In the genomic region with DNA sequence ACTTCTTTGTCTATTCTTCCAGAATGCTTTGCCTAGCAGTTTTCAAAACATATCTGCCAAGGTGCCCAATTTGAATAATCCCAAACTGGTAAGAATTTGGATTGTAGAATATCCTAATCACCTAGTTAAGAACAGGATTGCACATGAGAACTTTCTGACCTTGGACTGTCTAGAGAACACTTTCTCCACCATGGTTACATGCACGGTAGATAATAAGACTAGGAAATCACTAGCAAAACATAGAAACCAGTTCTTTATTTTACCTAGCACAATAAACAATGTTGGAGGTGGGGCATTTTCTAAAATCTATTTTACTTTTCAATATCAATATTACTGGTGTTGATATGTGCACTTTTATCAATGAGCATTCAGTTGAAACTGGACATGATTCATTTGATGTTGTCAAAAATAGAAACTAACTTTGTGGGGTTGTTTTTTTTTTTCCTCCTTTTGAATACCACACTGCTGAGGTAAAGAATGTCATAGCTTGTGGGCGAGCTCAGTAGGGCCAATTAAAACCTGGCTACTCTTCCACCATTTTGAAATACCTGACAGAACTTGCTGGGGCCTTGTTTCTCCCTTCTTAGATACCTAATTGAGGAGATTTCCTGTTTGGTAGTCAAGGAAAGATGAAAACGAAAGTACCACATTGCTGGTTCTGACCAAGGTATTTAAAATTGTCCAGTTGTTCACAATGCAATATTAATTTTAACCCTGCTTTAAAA, we compare ENCODE assay signal across 1 cellular context.
TF ChIP-seq lines count a peak whose summit lies in the region.

No MANE protein-coding gene starts in this region.

TF ChIP-seq in GM12878, 131 proteins besides CTCF, POLR2A, EP300 and RAD21:
- no peak for TF ChIP-seq ZNF274 (IDR thresholded peaks at IDR 0.05; ENCODE audit: insufficient read depth, insufficient read length)
- no peak for TF ChIP-seq HDAC6 (IDR thresholded peaks at IDR 0.05; ENCODE audit: unreplicated experiment)
- TF ChIP-seq, protein P1, sequence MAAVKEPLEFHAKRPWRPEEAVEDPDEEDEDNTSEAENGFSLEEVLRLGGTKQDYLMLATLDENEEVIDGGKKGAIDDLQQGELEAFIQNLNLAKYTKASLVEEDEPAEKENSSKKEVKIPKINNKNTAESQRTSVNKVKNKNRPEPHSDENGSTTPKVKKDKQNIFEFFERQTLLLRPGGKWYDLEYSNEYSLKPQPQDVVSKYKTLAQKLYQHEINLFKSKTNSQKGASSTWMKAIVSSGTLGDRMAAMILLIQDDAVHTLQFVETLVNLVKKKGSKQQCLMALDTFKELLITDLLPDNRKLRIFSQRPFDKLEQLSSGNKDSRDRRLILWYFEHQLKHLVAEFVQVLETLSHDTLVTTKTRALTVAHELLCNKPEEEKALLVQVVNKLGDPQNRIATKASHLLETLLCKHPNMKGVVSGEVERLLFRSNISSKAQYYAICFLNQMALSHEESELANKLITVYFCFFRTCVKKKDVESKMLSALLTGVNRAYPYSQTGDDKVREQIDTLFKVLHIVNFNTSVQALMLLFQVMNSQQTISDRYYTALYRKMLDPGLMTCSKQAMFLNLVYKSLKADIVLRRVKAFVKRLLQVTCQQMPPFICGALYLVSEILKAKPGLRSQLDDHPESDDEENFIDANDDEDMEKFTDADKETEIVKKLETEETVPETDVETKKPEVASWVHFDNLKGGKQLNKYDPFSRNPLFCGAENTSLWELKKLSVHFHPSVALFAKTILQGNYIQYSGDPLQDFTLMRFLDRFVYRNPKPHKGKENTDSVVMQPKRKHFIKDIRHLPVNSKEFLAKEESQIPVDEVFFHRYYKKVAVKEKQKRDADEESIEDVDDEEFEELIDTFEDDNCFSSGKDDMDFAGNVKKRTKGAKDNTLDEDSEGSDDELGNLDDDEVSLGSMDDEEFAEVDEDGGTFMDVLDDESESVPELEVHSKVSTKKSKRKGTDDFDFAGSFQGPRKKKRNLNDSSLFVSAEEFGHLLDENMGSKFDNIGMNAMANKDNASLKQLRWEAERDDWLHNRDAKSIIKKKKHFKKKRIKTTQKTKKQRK (IDR thresholded peaks at IDR 0.05; ENCODE audit: low read depth, low read length), result no peak
- peak; percentile 33 for TF ChIP-seq MEF2B (IDR thresholded peaks at IDR 0.05; ENCODE audit: partially characterized antibody, poor library complexity, severe bottlenecking)
- no peak for TF ChIP-seq CBFB (IDR thresholded peaks at IDR 0.05; ENCODE audit: low read depth)
- 0 out of 2 replicates have a peak, but pooled peaks have one; percentile 42 for TF ChIP-seq MEF2A (IDR thresholded peaks at IDR 0.05; ENCODE audit: insufficient read depth, low read depth, low read length)
- no peak for TF ChIP-seq SPI1 (IDR thresholded peaks at IDR 0.05; ENCODE audit: borderline replicate concordance, insufficient read depth, low read depth, low read length)
- no peak for TF ChIP-seq BACH1 (IDR thresholded peaks at IDR 0.05; ENCODE audit: borderline replicate concordance)
- no peak for TF ChIP-seq STAT1 (conservative IDR thresholded peaks at IDR 0.05)
- no peak for TF ChIP-seq MAX (IDR thresholded peaks at IDR 0.05; ENCODE audit: low read depth, low read length)
- TF ChIP-seq TAF1 (IDR thresholded peaks at IDR 0.05; ENCODE audit: borderline replicate concordance, low read depth, low read length), result no peak
- no peak for TF ChIP-seq TBL1XR1 (IDR thresholded peaks at IDR 0.05; ENCODE audit: low read depth, low read length)
- no peak for TF ChIP-seq NFYA (IDR thresholded peaks at IDR 0.05; ENCODE audit: borderline replicate concordance, low read depth, low read length)
- TF ChIP-seq SMC3 (IDR thresholded peaks at IDR 0.05; ENCODE audit: borderline replicate concordance, low read length), result no peak
- 0 out of 2 replicates have a peak, but pooled peaks have one; percentile 45 for TF ChIP-seq YY1 (IDR thresholded peaks at IDR 0.05; ENCODE audit: low read depth, low read length)
- TF ChIP-seq, protein P2, sequence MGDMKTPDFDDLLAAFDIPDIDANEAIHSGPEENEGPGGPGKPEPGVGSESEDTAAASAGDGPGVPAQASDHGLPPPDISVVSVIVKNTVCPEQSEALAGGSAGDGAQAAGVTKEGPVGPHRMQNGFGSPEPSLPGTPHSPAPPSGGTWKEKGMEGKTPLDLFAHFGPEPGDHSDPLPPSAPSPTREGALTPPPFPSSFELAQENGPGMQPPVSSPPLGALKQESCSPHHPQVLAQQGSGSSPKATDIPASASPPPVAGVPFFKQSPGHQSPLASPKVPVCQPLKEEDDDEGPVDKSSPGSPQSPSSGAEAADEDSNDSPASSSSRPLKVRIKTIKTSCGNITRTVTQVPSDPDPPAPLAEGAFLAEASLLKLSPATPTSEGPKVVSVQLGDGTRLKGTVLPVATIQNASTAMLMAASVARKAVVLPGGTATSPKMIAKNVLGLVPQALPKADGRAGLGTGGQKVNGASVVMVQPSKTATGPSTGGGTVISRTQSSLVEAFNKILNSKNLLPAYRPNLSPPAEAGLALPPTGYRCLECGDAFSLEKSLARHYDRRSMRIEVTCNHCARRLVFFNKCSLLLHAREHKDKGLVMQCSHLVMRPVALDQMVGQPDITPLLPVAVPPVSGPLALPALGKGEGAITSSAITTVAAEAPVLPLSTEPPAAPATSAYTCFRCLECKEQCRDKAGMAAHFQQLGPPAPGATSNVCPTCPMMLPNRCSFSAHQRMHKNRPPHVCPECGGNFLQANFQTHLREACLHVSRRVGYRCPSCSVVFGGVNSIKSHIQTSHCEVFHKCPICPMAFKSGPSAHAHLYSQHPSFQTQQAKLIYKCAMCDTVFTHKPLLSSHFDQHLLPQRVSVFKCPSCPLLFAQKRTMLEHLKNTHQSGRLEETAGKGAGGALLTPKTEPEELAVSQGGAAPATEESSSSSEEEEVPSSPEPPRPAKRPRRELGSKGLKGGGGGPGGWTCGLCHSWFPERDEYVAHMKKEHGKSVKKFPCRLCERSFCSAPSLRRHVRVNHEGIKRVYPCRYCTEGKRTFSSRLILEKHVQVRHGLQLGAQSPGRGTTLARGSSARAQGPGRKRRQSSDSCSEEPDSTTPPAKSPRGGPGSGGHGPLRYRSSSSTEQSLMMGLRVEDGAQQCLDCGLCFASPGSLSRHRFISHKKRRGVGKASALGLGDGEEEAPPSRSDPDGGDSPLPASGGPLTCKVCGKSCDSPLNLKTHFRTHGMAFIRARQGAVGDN (IDR thresholded peaks at IDR 0.05), result peak; percentile 67; the same call in 1 of the 2 replicates
- peak; percentile 14; the same call in 1 of the 2 replicates for TF ChIP-seq RUNX3 (IDR thresholded peaks at IDR 0.05; ENCODE audit: low read length)
- TF ChIP-seq, protein P3, sequence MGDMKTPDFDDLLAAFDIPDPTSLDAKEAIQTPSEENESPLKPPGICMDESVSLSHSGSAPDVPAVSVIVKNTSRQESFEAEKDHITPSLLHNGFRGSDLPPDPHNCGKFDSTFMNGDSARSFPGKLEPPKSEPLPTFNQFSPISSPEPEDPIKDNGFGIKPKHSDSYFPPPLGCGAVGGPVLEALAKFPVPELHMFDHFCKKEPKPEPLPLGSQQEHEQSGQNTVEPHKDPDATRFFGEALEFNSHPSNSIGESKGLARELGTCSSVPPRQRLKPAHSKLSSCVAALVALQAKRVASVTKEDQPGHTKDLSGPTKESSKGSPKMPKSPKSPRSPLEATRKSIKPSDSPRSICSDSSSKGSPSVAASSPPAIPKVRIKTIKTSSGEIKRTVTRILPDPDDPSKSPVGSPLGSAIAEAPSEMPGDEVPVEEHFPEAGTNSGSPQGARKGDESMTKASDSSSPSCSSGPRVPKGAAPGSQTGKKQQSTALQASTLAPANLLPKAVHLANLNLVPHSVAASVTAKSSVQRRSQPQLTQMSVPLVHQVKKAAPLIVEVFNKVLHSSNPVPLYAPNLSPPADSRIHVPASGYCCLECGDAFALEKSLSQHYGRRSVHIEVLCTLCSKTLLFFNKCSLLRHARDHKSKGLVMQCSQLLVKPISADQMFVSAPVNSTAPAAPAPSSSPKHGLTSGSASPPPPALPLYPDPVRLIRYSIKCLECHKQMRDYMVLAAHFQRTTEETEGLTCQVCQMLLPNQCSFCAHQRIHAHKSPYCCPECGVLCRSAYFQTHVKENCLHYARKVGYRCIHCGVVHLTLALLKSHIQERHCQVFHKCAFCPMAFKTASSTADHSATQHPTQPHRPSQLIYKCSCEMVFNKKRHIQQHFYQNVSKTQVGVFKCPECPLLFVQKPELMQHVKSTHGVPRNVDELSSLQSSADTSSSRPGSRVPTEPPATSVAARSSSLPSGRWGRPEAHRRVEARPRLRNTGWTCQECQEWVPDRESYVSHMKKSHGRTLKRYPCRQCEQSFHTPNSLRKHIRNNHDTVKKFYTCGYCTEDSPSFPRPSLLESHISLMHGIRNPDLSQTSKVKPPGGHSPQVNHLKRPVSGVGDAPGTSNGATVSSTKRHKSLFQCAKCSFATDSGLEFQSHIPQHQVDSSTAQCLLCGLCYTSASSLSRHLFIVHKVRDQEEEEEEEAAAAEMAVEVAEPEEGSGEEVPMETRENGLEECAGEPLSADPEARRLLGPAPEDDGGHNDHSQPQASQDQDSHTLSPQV (IDR thresholded peaks at IDR 0.05), result 0 out of 2 replicates have a peak, but pooled peaks have one; percentile 26
